ENCODE assay signal across 13 cellular contexts in genomic region chr11:14381968-14382367, GRCh38. TPM values are rescaled to one million over a fixed set of nuclear protein-coding genes. Genes with fewer than 3 reads are reported as not detected.
DNase-seq lines count a peak whose midpoint lies in the region; ATAC-seq, FAIRE-seq and TF ChIP-seq lines count a peak whose summit lies in the region.
"Had no signal": no experiment of that assay in that cellular context is flagged by ENCODE, and none has a peak within 500 bp of the region (broad histone marks: within the 10 kb centered on the region; RNA-seq: fewer than 3 reads in every experiment).

No MANE protein-coding gene starts in this region.

- ATAC-seq in DND-41 (ENCODE audit: insufficient read depth, low read depth): no peak
- no peak for ATAC-seq in HG03442 (IDR thresholded peaks at IDR 0.05; ENCODE audit: unreplicated experiment)

- H4K20me1 ChIP-seq in DND-41 (ENCODE audit: insufficient read depth, low read length): no peaks in the 10 kb centered on the region
- H4K20me1 ChIP-seq in astrocyte (ENCODE audit: insufficient read depth, low read length): no peaks in the 10 kb centered on the region
- H4K20me1 ChIP-seq in neural progenitor cell (ENCODE audit: low read depth): no peaks in the 10 kb centered on the region

- H3K4me2 ChIP-seq in DND-41 (ENCODE audit: insufficient read depth, low read length) (peak overlapping the region; percentile 67; the same call in 1 of the 2 replicates), astrocyte (ENCODE audit: low read length) (peak overlapping the region; percentile 95), neural progenitor cell (no peak overlapping the region)

- H3K4me3 ChIP-seq in ACC112 (ENCODE audit: low read depth, low read length) (no peak overlapping the region), DND-41 (ENCODE audit: low read depth in 1 of 2, low read length in 2 of 2) (no peak overlapping the region), astrocyte (ENCODE audit: insufficient read depth, low read depth, low read length) (no peak overlapping the region), neural progenitor cell (no peak overlapping the region)

- TF ChIP-seq CTCF in DND-41 (IDR thresholded peaks at IDR 0.05; ENCODE audit: borderline replicate concordance, extremely low read depth, low read length, poor library complexity, severe bottlenecking) (no peak), astrocyte (IDR thresholded peaks at IDR 0.05; ENCODE audit: insufficient read depth, low read depth, low read length) (no peak), neural progenitor cell (IDR thresholded peaks at IDR 0.05) (no peak)

- H2AFZ ChIP-seq in ACC112 (ENCODE audit: low read length, unreplicated experiment): peak overlapping the region; percentile 81
- no peak overlapping the region for H2AFZ ChIP-seq in DND-41 (ENCODE audit: low read depth, low read length)
- no peak overlapping the region for H2AFZ ChIP-seq in astrocyte (ENCODE audit: low read depth, low read length)
- H2AFZ ChIP-seq in neural progenitor cell (replicated peaks): no peak overlapping the region

- H3K9ac ChIP-seq in DND-41 (ENCODE audit: low read depth, low read length): no peak overlapping the region
- H3K9ac ChIP-seq in astrocyte (ENCODE audit: low read length): no peak overlapping the region
- no peak overlapping the region for H3K9ac ChIP-seq in neural progenitor cell

- H3K9me3 ChIP-seq in DND-41 (ENCODE audit: insufficient read depth, low read length, severe bottlenecking) (no peaks in the 10 kb centered on the region), astrocyte (ENCODE audit: insufficient read depth, low read depth, low read length) (no peaks in the 10 kb centered on the region), neural progenitor cell (ENCODE audit: low read depth) (no peaks in the 10 kb centered on the region)
- H3K9me3 ChIP-seq: esophagus squamous epithelium, heart right ventricle had no signal

- H3K36me3 ChIP-seq in ACC112 (ENCODE audit: insufficient read depth, low read length) (no peaks in the 10 kb centered on the region), DND-41 (ENCODE audit: insufficient read depth, low read length) (no peaks in the 10 kb centered on the region), astrocyte (ENCODE audit: insufficient read depth, low read length) (no peaks in the 10 kb centered on the region), neural progenitor cell (no peaks in the 10 kb centered on the region)
- H3K36me3 ChIP-seq: esophagus squamous epithelium, heart right ventricle had no signal

- no peaks in the 10 kb centered on the region for H3K36me3 Mint-ChIP-seq in astrocyte (ENCODE audit: low read depth, unreplicated experiment)
- H3K36me3 Mint-ChIP-seq in neural progenitor cell: no peaks in the 10 kb centered on the region

- H3K9me3 Mint-ChIP-seq in astrocyte (ENCODE audit: unreplicated experiment) (no peaks in the 10 kb centered on the region), neural progenitor cell (no peaks in the 10 kb centered on the region)

- H3K4me3 Mint-ChIP-seq in astrocyte (ENCODE audit: unreplicated experiment): peak overlapping the region; percentile 75
- H3K4me3 Mint-ChIP-seq in neural progenitor cell: peak overlapping the region; percentile 82

- H3F3A ChIP-seq in neural progenitor cell (ENCODE audit: low read depth): peaks cover 5% of the 10 kb centered on the region

- peaks cover 7% of the 10 kb centered on the region for H3K4me1 Mint-ChIP-seq in astrocyte (ENCODE audit: low read depth, unreplicated experiment)
- H3K4me1 Mint-ChIP-seq in neural progenitor cell: peaks cover 22% of the 10 kb centered on the region

- no peak for FAIRE-seq in astrocyte (lab: Jason Lieb, UNC)
- FAIRE-seq: GM18507 had no signal

- no peaks in the 10 kb centered on the region for H3K27me3 ChIP-seq in ACC112 (ENCODE audit: insufficient read depth, low read length)
- H3K27me3 ChIP-seq in DND-41 (ENCODE audit: insufficient read depth, low read length, poor library complexity): no peaks in the 10 kb centered on the region
- H3K27me3 ChIP-seq in astrocyte (ENCODE audit: insufficient read depth, low read length): no peaks in the 10 kb centered on the region
- peaks cover 45% of the 10 kb centered on the region for H3K27me3 ChIP-seq in neural progenitor cell

- DNase-seq in DND-41 (no peak), astrocyte (ENCODE audit: low read depth) (no peak), neural progenitor cell (ENCODE audit: low spot score) (no peak), HuH-7.5 (ENCODE audit: low spot score) (no peak), NCI-H187 treated with DMSO at 0.1 percent for 48 hours (lab: John Stamatoyannopoulos, UW) (no peak), NOMO-1 treated with DMSO at 0.1 percent for 48 hours (lab: John Stamatoyannopoulos, UW; ENCODE audit: unreplicated experiment) (no peak)
- DNase-seq: activated CD4-positive, alpha-beta T cell treated with anti-CD3 and anti-CD28 coated beads, Interleukin-2, amount 50 U/mL, for 4 hours; esophagus squamous epithelium; NCI-H1417 treated with DMSO at 0.1 percent for 48 hours had no signal

- H3K27ac ChIP-seq in ACC112 (ENCODE audit: low read depth, low read length) (no peak overlapping the region), DND-41 (ENCODE audit: low read length) (no peak overlapping the region), astrocyte (ENCODE audit: low read depth, low read length) (no peak overlapping the region), neural progenitor cell (no peak overlapping the region)

- H3K27ac Mint-ChIP-seq in astrocyte (ENCODE audit: unreplicated experiment) (no peak overlapping the region), neural progenitor cell (no peak overlapping the region)

- H3K4me1 ChIP-seq in ACC112 (ENCODE audit: control insufficient read depth, insufficient read depth, low read length, unreplicated experiment): peaks cover 37% of the 10 kb centered on the region
- peaks cover 13% of the 10 kb centered on the region for H3K4me1 ChIP-seq in DND-41 (ENCODE audit: insufficient read depth, low read length)
- H3K4me1 ChIP-seq in astrocyte (ENCODE audit: insufficient read depth, low read length): no peaks in the 10 kb centered on the region
- H3K4me1 ChIP-seq in neural progenitor cell: peaks cover 17% of the 10 kb centered on the region

- H3K27me3 Mint-ChIP-seq in astrocyte (ENCODE audit: low read depth, unreplicated experiment): peaks cover 23% of the 10 kb centered on the region
- H3K27me3 Mint-ChIP-seq in neural progenitor cell (ENCODE audit: insufficient read depth, low read depth): peaks cover 34% of the 10 kb centered on the region

- H3K79me2 ChIP-seq in ACC112 (ENCODE audit: control insufficient read depth, insufficient read depth, low read length, unreplicated experiment) (no peaks in the 10 kb centered on the region), DND-41 (ENCODE audit: insufficient read depth, low read length) (no peaks in the 10 kb centered on the region), astrocyte (ENCODE audit: insufficient read depth, low read length) (no peaks in the 10 kb centered on the region), neural progenitor cell (ENCODE audit: low read depth) (no peaks in the 10 kb centered on the region)

RNA-seq across cellular contexts. Expression of gene RRAS2, which starts 23.0 kb away (rescaled TPM):
- total RNA-seq in astrocyte: 120 and 150 TPM in 2 replicates
- total RNA-seq in neural progenitor cell (ENCODE audit: low replicate concordance): 87.4 and 129 TPM in 2 replicates
